9 cellular contexts compared by ENCODE assay signal in genomic region chr2:111157798-111158197, GRCh38. TPM values are rescaled to one million over a fixed set of nuclear protein-coding genes. Genes with fewer than 3 reads are reported as not detected.
DNase-seq lines count a peak whose midpoint lies in the region; ATAC-seq and TF ChIP-seq lines count a peak whose summit lies in the region.
"Had no signal": no experiment of that assay in that cellular context is flagged by ENCODE, and none has a peak within 500 bp of the region (broad histone marks: within the 10 kb centered on the region; RNA-seq: fewer than 3 reads in every experiment).

No MANE protein-coding gene starts in this region.

- peaks cover 80% of the 10 kb centered on the region for H3K36me3 Mint-ChIP-seq in stimulated activated effector memory CD8-positive, alpha-beta T cell treated with anti-CD3 and anti-CD28 coated beads, Interleukin-12 subunit alpha, Interleukin-12 subunit beta, amount 100 ng/mL, for 72 hours

- ATAC-seq in GM19397 (IDR thresholded peaks at IDR 0.05; ENCODE audit: unreplicated experiment) (peak; percentile 71), HG03045 (IDR thresholded peaks at IDR 0.05; ENCODE audit: unreplicated experiment) (peak; percentile 63), aorta (ENCODE audit: low FRiP score) (no peak)
- ATAC-seq in stimulated activated effector memory CD8-positive, alpha-beta T cell treated with anti-CD3 and anti-CD28 coated beads, Interleukin-12 subunit alpha, Interleukin-12 subunit beta, amount 100 ng/mL, for 72 hours = no peak

- intact Hi-C loops in aorta (cut with DNase I) (loop anchor here in 1 of 2 donors (2.0 kb wide), 1 partner anchor 29 kb away; no protein-coding TSS in a partner anchor), PC-9 (cut with micrococcal nuclease; ENCODE audit: unreplicated experiment) (no loop called here)

- POLR2A ChIA-PET in PC-9 (lab: Charles Lee; ENCODE audit: unreplicated experiment) = no interaction called here

- peaks cover 41% of the 10 kb centered on the region for H3K4me1 Mint-ChIP-seq in stimulated activated effector memory CD8-positive, alpha-beta T cell treated with anti-CD3 and anti-CD28 coated beads, Interleukin-12 subunit alpha, Interleukin-12 subunit beta, amount 100 ng/mL, for 72 hours

- H3K27ac Mint-ChIP-seq in stimulated activated effector memory CD8-positive, alpha-beta T cell treated with anti-CD3 and anti-CD28 coated beads, Interleukin-12 subunit alpha, Interleukin-12 subunit beta, amount 100 ng/mL, for 72 hours = no peak overlapping the region
- H3K27ac Mint-ChIP-seq: brain had no signal

- WGBS in aorta, 2 donors = 94 to 95% methylated on average over 2 of the region's 2 CpGs

- H3K9me3 Mint-ChIP-seq in stimulated activated effector memory CD8-positive, alpha-beta T cell treated with anti-CD3 and anti-CD28 coated beads, Interleukin-12 subunit alpha, Interleukin-12 subunit beta, amount 100 ng/mL, for 72 hours = no peaks in the 10 kb centered on the region
- H3K9me3 Mint-ChIP-seq: brain had no signal

- H3K4me3 Mint-ChIP-seq in stimulated activated effector memory CD8-positive, alpha-beta T cell treated with anti-CD3 and anti-CD28 coated beads, Interleukin-12 subunit alpha, Interleukin-12 subunit beta, amount 100 ng/mL, for 72 hours = no peak overlapping the region
- H3K4me3 Mint-ChIP-seq: brain had no signal

- H3F3A ChIP-seq in SU-DHL-6 (ENCODE audit: insufficient read depth) (peaks cover 27% of the 10 kb centered on the region), PC-9 (ENCODE audit: insufficient read depth, low read depth) (peaks cover 4% of the 10 kb centered on the region; the same call in 1 of the 2 replicates)

- H3K9me2 ChIP-seq in SU-DHL-6 (replicated peaks; ENCODE audit: insufficient read depth, low read length) (no peaks in the 10 kb centered on the region), PC-9 (ENCODE audit: insufficient read depth) (no peaks in the 10 kb centered on the region)

- no peak for TF ChIP-seq CTCF in GM12864 (IDR thresholded peaks at IDR 0.05; ENCODE audit: low read depth, low read length, missing control alignments)
- TF ChIP-seq CTCF in SU-DHL-6 (IDR thresholded peaks at IDR 0.05; ENCODE audit: insufficient read depth, low read length, poor library complexity, severe bottlenecking) = no peak
- no peak for TF ChIP-seq CTCF in PC-9 (conservative IDR thresholded peaks at IDR 0.05)

- H3K9me3 ChIP-seq in SU-DHL-6 (ENCODE audit: insufficient read depth, low read length) = no peaks in the 10 kb centered on the region
- H3K9me3 ChIP-seq in aorta (ENCODE audit: control insufficient read depth, low read length) = no peaks in the 10 kb centered on the region
- H3K9me3 ChIP-seq in PC-9 (ENCODE audit: insufficient read depth, low read depth) = no peaks in the 10 kb centered on the region

- peak overlapping the region; percentile 90 for H3K27ac ChIP-seq in SU-DHL-6 (ENCODE audit: low read depth, low read length)
- H3K27ac ChIP-seq in aorta (ENCODE audit: low read depth in 1 of 2, low read length in 2 of 2) = no peak overlapping the region
- H3K27ac ChIP-seq in PC-9 = no peak overlapping the region

- H3K4me2 ChIP-seq in SU-DHL-6 (ENCODE audit: low read depth, low read length, poor library complexity, severe bottlenecking) (peak overlapping the region; percentile 44), PC-9 (no peak overlapping the region)

- H2AFZ ChIP-seq in SU-DHL-6 (ENCODE audit: low read depth, low read length, severe bottlenecking) (no peak overlapping the region), PC-9 (no peak overlapping the region)

- H3K4me3 ChIP-seq in GM12864 (ENCODE audit: low read depth, low read length) = no peak overlapping the region
- no peak overlapping the region for H3K4me3 ChIP-seq in SU-DHL-6 (ENCODE audit: insufficient read depth, low read length, poor library complexity, severe bottlenecking)
- no peak overlapping the region for H3K4me3 ChIP-seq in aorta (ENCODE audit: low read length in 2 of 2)
- H3K4me3 ChIP-seq in PC-9 = no peak overlapping the region

- CTCF ChIA-PET in PC-9 (lab: Charles Lee) = no interaction called here

- DNase-seq in GM12864 (ENCODE audit: low read depth) (peak; percentile 39), OCI-M1 (lab: John Stamatoyannopoulos, UW) (no peak), aorta (no peak), PC-9 (no peak)
- no peak for DNase-seq in stimulated activated effector memory CD8-positive, alpha-beta T cell treated with anti-CD3 and anti-CD28 coated beads, Interleukin-12 subunit alpha, Interleukin-12 subunit beta, amount 100 ng/mL, for 72 hours (ENCODE audit: low spot score in 2 of 2)

- H4K20me1 ChIP-seq in SU-DHL-6 (ENCODE audit: low read depth, low read length) (no peaks in the 10 kb centered on the region; the same call in 1 of the 2 replicates), PC-9 (ENCODE audit: insufficient read depth) (peaks cover 10% of the 10 kb centered on the region)

- H3K79me2 ChIP-seq in SU-DHL-6 (ENCODE audit: insufficient read depth, low read length) = peaks cover 11% of the 10 kb centered on the region; the same call in 1 of the 2 replicates
- H3K79me2 ChIP-seq in PC-9 (ENCODE audit: low read depth) = peaks cover 12% of the 10 kb centered on the region; the same call in 1 of the 2 replicates

- no TSS peak for BruUV-seq in PC-9 (replicated peaks; lab: Mats Ljungman, UMichigan)

- H3K27me3 ChIP-seq in SU-DHL-6 (ENCODE audit: low read length) = no peaks in the 10 kb centered on the region
- no peaks in the 10 kb centered on the region for H3K27me3 ChIP-seq in aorta (ENCODE audit: control insufficient read depth in 1 of 2, insufficient read depth in 2 of 2, low read length in 1 of 2)
- H3K27me3 ChIP-seq in PC-9 (ENCODE audit: insufficient read depth, low read depth) = no peaks in the 10 kb centered on the region

- H3K4me1 ChIP-seq in aorta (ENCODE audit: control insufficient read depth in 1 of 2, insufficient read depth in 2 of 2, low read length in 2 of 2) (peaks cover 0 to 5% of the 10 kb centered on the region in 2 donors), PC-9 (replicated peaks; ENCODE audit: insufficient read depth) (no peaks in the 10 kb centered on the region)

- H3K36me3 ChIP-seq in SU-DHL-6 (ENCODE audit: low read length) = no peaks in the 10 kb centered on the region
- H3K36me3 ChIP-seq in aorta (ENCODE audit: control insufficient read depth in 1 of 2, insufficient read depth in 2 of 2, low read length in 1 of 2) = no peaks in the 10 kb centered on the region
- peaks cover 24% of the 10 kb centered on the region; the same call in 1 of the 2 replicates for H3K36me3 ChIP-seq in PC-9 (ENCODE audit: low read depth)

- H3K9ac ChIP-seq in SU-DHL-6 (ENCODE audit: low read length) = peak overlapping the region; percentile 22; the same call in 1 of the 2 replicates

RNA-seq across cellular contexts. Expression of gene BCL2L11, which starts 37.1 kb away (rescaled TPM):
- total RNA-seq in aorta (10 to 100 TPM in 1 of 2 donors, 1 to 10 TPM in 1; 6.9 to 14.2 TPM), PC-9 (2021) (12.4 and 17.0 TPM in 2 replicates)
- polyA plus RNA-seq in aorta = 1 to 10 TPM; 2.8 to 3.8 TPM

Comparison
In these comparisons a context has a peak if more than half of its experiments do, and no peak if none do; other contexts are left out.
1. ATAC-seq: peak in GM19397 (single experiment) and HG03045 (single experiment); none in stimulated activated effector memory CD8-positive, alpha-beta T cell treated with anti-CD3 and anti-CD28 coated beads, Interleukin-12 subunit alpha, Interleukin-12 subunit beta, amount 100 ng/mL, for 72 hours (single experiment) and aorta (single experiment).